In genomic region chr17:73316919-73317505, GRCh38 we compare ENCODE assay signal across 11 cellular contexts. TPM values are rescaled to one million over a fixed set of nuclear protein-coding genes. Genes with fewer than 3 reads are reported as not detected.
A peak's percentile ranks its signal among the peaks of the same experiment; 100 is the strongest.
DNase-seq lines count a peak whose midpoint lies in the region; ATAC-seq lines count a peak whose summit lies in the region.
"Had no signal": no experiment of that assay in that cellular context is flagged by ENCODE, and none has a peak within 500 bp of the region (broad histone marks: within the 10 kb centered on the region; RNA-seq: fewer than 3 reads in every experiment).

No MANE protein-coding gene starts in this region.

- DNase-seq in GM23248, result peak; percentile 63
- DNase-seq in Karpas-422, result peak; percentile 78
- no peak for DNase-seq in activated naive CD4-positive, alpha-beta T cell treated with anti-CD3 and anti-CD28 coated beads, Interleukin-2, amount 50 U/mL, for 16 hours
- no peak for DNase-seq in activated T-helper 1 cell treated with anti-CD3 and anti-CD28 coated beads, Interleukin-12 subunit alpha, Interleukin-12 subunit beta, Interleukin-2, Interleukin-4 antibody, amounts not matched to agents 30 ng/mL and 10 ng/mL and 1 ng/mL, durations not matched to agents 14 hours and 24 hours and 36 hours (ENCODE audit: low spot score)
- no peak for DNase-seq in NCI-H446 (lab: John Stamatoyannopoulos, UW)
- no peak for DNase-seq in iPS-NIHi7 (ENCODE audit: extremely low spot score)
- DNase-seq: DMS153; stimulated activated CD4-positive, alpha-beta T cell treated with anti-CD3 and anti-CD28 coated beads, Interleukin-2, amount 100 ng/mL, for 48 hours; upper lobe of right lung had no signal

- ATAC-seq in GM18861 (IDR thresholded peaks at IDR 0.05; ENCODE audit: unreplicated experiment), result peak; percentile 79
- ATAC-seq: upper lobe of right lung had no signal

- H3K4me1 Mint-ChIP-seq in activated T-helper 1 cell treated with anti-CD3 and anti-CD28 coated beads, Interleukin-12 subunit alpha, Interleukin-12 subunit beta, Interleukin-2, Interleukin-4 antibody, amounts not matched to agents 30 ng/mL and 10 ng/mL and 1 ng/mL, durations not matched to agents 14 hours and 24 hours and 36 hours (ENCODE audit: low read depth), result no peaks in the 10 kb centered on the region

- H3K79me2 ChIP-seq in GM23248 (ENCODE audit: insufficient read depth) (no peaks in the 10 kb centered on the region), Karpas-422 (ENCODE audit: low read length) (no peaks in the 10 kb centered on the region)

- H3K36me3 Mint-ChIP-seq in activated T-helper 1 cell treated with anti-CD3 and anti-CD28 coated beads, Interleukin-12 subunit alpha, Interleukin-12 subunit beta, Interleukin-2, Interleukin-4 antibody, amounts not matched to agents 30 ng/mL and 10 ng/mL and 1 ng/mL, durations not matched to agents 14 hours and 24 hours and 36 hours (ENCODE audit: low read depth), result no peaks in the 10 kb centered on the region

- H3K4me3 Mint-ChIP-seq in activated T-helper 1 cell treated with anti-CD3 and anti-CD28 coated beads, Interleukin-12 subunit alpha, Interleukin-12 subunit beta, Interleukin-2, Interleukin-4 antibody, amounts not matched to agents 30 ng/mL and 10 ng/mL and 1 ng/mL, durations not matched to agents 14 hours and 24 hours and 36 hours, result no peak overlapping the region

- H3K4me3 ChIP-seq in GM23248 (no peak overlapping the region), Karpas-422 (ENCODE audit: low read length) (no peak overlapping the region; the same call in 1 of the 2 replicates), mucosa of stomach (ENCODE audit: low read length) (no peak overlapping the region)
- H3K4me3 ChIP-seq: upper lobe of right lung had no signal

- H2AFZ ChIP-seq in GM23248, result no peak overlapping the region
- no peak overlapping the region for H2AFZ ChIP-seq in Karpas-422 (ENCODE audit: low read length)

- H3K27me3 Mint-ChIP-seq in activated T-helper 1 cell treated with anti-CD3 and anti-CD28 coated beads, Interleukin-12 subunit alpha, Interleukin-12 subunit beta, Interleukin-2, Interleukin-4 antibody, amounts not matched to agents 30 ng/mL and 10 ng/mL and 1 ng/mL, durations not matched to agents 14 hours and 24 hours and 36 hours (ENCODE audit: insufficient read depth), result peaks cover 20% of the 10 kb centered on the region

- H3K9me3 Mint-ChIP-seq in activated T-helper 1 cell treated with anti-CD3 and anti-CD28 coated beads, Interleukin-12 subunit alpha, Interleukin-12 subunit beta, Interleukin-2, Interleukin-4 antibody, amounts not matched to agents 30 ng/mL and 10 ng/mL and 1 ng/mL, durations not matched to agents 14 hours and 24 hours and 36 hours, result no peaks in the 10 kb centered on the region

- H3K4me2 ChIP-seq in GM23248 (ENCODE audit: unreplicated experiment) (no peak overlapping the region), Karpas-422 (ENCODE audit: low read depth, low read length, poor library complexity, severe bottlenecking) (peak overlapping the region; percentile 47)

- H4K20me1 ChIP-seq in GM23248 (ENCODE audit: insufficient read depth) (no peaks in the 10 kb centered on the region), Karpas-422 (ENCODE audit: insufficient read depth, low read depth, low read length) (no peaks in the 10 kb centered on the region)

- in situ Hi-C loops in GM23248 (cut with MboI), result no loop called here

- H3K27me3 ChIP-seq in GM23248 (replicated peaks; ENCODE audit: insufficient read depth), result no peaks in the 10 kb centered on the region
- H3K27me3 ChIP-seq in Karpas-422 (ENCODE audit: low read length), result no peaks in the 10 kb centered on the region; the same call in 1 of the 2 replicates
- no peaks in the 10 kb centered on the region for H3K27me3 ChIP-seq in mucosa of stomach (ENCODE audit: control insufficient read depth, insufficient read depth, low read length)
- H3K27me3 ChIP-seq: upper lobe of right lung had no signal

- no peak overlapping the region for H3K27ac ChIP-seq in GM23248
- no peak overlapping the region for H3K27ac ChIP-seq in Karpas-422 (ENCODE audit: low read length)
- H3K27ac ChIP-seq: upper lobe of right lung had no signal

- 46 to 49% methylated on average over 8 of the region's 8 CpGs for WGBS in GM23248 (ENCODE audit: low coverage in 1 of 2, low lambda C conversion rate in 2 of 2, missing lambda C conversion rate in 2 of 2), 2 experiments

- H3K36me3 ChIP-seq in GM23248 (ENCODE audit: low read depth), result no peaks in the 10 kb centered on the region
- no peaks in the 10 kb centered on the region for H3K36me3 ChIP-seq in Karpas-422 (ENCODE audit: insufficient read depth, low read length)
- H3K36me3 ChIP-seq in mucosa of stomach (ENCODE audit: control insufficient read depth, insufficient read depth, low read length), result no peaks in the 10 kb centered on the region
- H3K36me3 ChIP-seq: upper lobe of right lung had no signal

- no peak overlapping the region for H3K9ac ChIP-seq in GM23248
- H3K9ac ChIP-seq in Karpas-422 (ENCODE audit: low read length), result no peak overlapping the region
- peak overlapping the region; percentile 7 for H3K9ac ChIP-seq in mucosa of stomach (ENCODE audit: low read length)

- intact Hi-C loops in activated T-helper 1 cell treated with anti-CD3 and anti-CD28 coated beads, Interleukin-12 subunit alpha, Interleukin-12 subunit beta, Interleukin-2, Interleukin-4 antibody, amounts not matched to agents 30 ng/mL and 10 ng/mL and 1 ng/mL, durations not matched to agents 14 hours and 24 hours and 36 hours (cut with micrococcal nuclease), result no loop called here

- H3K9me3 ChIP-seq in GM23248 (ENCODE audit: low read depth) (no peaks in the 10 kb centered on the region), Karpas-422 (ENCODE audit: low read length) (no peaks in the 10 kb centered on the region), mucosa of stomach (ENCODE audit: control insufficient read depth, low read length) (no peaks in the 10 kb centered on the region)
- H3K9me3 ChIP-seq: upper lobe of right lung had no signal

- H3F3A ChIP-seq in GM23248 (ENCODE audit: insufficient read depth), result no peaks in the 10 kb centered on the region

- no peak overlapping the region for H3K27ac Mint-ChIP-seq in activated T-helper 1 cell treated with anti-CD3 and anti-CD28 coated beads, Interleukin-12 subunit alpha, Interleukin-12 subunit beta, Interleukin-2, Interleukin-4 antibody, amounts not matched to agents 30 ng/mL and 10 ng/mL and 1 ng/mL, durations not matched to agents 14 hours and 24 hours and 36 hours

- H3K4me1 ChIP-seq in GM23248 (ENCODE audit: insufficient read depth) (peaks cover 9% of the 10 kb centered on the region; the same call in 1 of the 2 replicates), Karpas-422 (ENCODE audit: low read length) (peaks cover 18% of the 10 kb centered on the region), mucosa of stomach (ENCODE audit: control insufficient read depth, insufficient read depth, low read length) (peaks cover 25% of the 10 kb centered on the region)

- H3K9me2 ChIP-seq in GM23248 (ENCODE audit: insufficient read depth) (no peaks in the 10 kb centered on the region), Karpas-422 (replicated peaks; ENCODE audit: insufficient read depth, low read length) (no peaks in the 10 kb centered on the region)

RNA-seq across cellular contexts. Expression of gene CDC42EP4, which starts 5.2 kb away (rescaled TPM):
- total RNA-seq in GM23248 (2014; rRNA removed; shearing (Covaris generic)), result 30.6 and 34.6 TPM in 2 replicates
- polyA plus RNA-seq in GM23248 (2016; fragmentation: Nextera tagmentation; extraction: Ambion mirVana), result 31.2 and 35.4 TPM in 2 replicates
- total RNA-seq in Karpas-422 (2014; rRNA removed; shearing (Covaris generic); ENCODE audit: low replicate concordance), result not detected in 2 replicates
- total RNA-seq in activated T-helper 1 cell treated with anti-CD3 and anti-CD28 coated beads, Interleukin-12 subunit alpha, Interleukin-12 subunit beta, Interleukin-2, Interleukin-4 antibody, amounts not matched to agents 30 ng/mL and 10 ng/mL and 1 ng/mL, durations not matched to agents 14 hours and 24 hours and 36 hours, result 0.78 and 1.1 TPM in 2 replicates

RNA-seq across cellular contexts. Expression of gene CPSF4L, which starts 55.3 kb away (rescaled TPM):
- total RNA-seq in GM23248 (2014; rRNA removed; shearing (Covaris generic)), result not detected in 2 replicates
- not detected in 2 replicates for polyA plus RNA-seq in GM23248 (2016; fragmentation: Nextera tagmentation; extraction: Ambion mirVana)
- total RNA-seq in Karpas-422 (2014; rRNA removed; shearing (Covaris generic); ENCODE audit: low replicate concordance), result not detected in 2 replicates
- not detected in 2 replicates for total RNA-seq in activated T-helper 1 cell treated with anti-CD3 and anti-CD28 coated beads, Interleukin-12 subunit alpha, Interleukin-12 subunit beta, Interleukin-2, Interleukin-4 antibody, amounts not matched to agents 30 ng/mL and 10 ng/mL and 1 ng/mL, durations not matched to agents 14 hours and 24 hours and 36 hours
- total RNA-seq: upper lobe of right lung had no signal

Comparison
In these comparisons a context has a peak if more than half of its experiments do, and no peak if none do; other contexts are left out.
1. DNase-seq: peak in GM23248 (single experiment) and Karpas-422 (single experiment); none in activated naive CD4-positive, alpha-beta T cell treated with anti-CD3 and anti-CD28 coated beads, Interleukin-2, amount 50 U/mL, for 16 hours (single experiment), activated T-helper 1 cell treated with anti-CD3 and anti-CD28 coated beads, Interleukin-12 subunit alpha, Interleukin-12 subunit beta, Interleukin-2, Interleukin-4 antibody, amounts not matched to agents 30 ng/mL and 10 ng/mL and 1 ng/mL, durations not matched to agents 14 hours and 24 hours and 36 hours (single experiment), NCI-H446 (0 of 2) and iPS-NIHi7 (single experiment).
2. RNA of gene CDC42EP4, which starts 5.2 kb away (total RNA-seq): 30.6 to 34.6 TPM in GM23248; 0.78 to 1.1 TPM in activated T-helper 1 cell treated with anti-CD3 and anti-CD28 coated beads, Interleukin-12 subunit alpha, Interleukin-12 subunit beta, Interleukin-2, Interleukin-4 antibody, amounts not matched to agents 30 ng/mL and 10 ng/mL and 1 ng/mL, durations not matched to agents 14 hours and 24 hours and 36 hours and not detected in Karpas-422; every median in the first group is over 10 times any median in the second.